Comparison of ENCODE assay signal across 12 cellular contexts in the genomic region with DNA sequence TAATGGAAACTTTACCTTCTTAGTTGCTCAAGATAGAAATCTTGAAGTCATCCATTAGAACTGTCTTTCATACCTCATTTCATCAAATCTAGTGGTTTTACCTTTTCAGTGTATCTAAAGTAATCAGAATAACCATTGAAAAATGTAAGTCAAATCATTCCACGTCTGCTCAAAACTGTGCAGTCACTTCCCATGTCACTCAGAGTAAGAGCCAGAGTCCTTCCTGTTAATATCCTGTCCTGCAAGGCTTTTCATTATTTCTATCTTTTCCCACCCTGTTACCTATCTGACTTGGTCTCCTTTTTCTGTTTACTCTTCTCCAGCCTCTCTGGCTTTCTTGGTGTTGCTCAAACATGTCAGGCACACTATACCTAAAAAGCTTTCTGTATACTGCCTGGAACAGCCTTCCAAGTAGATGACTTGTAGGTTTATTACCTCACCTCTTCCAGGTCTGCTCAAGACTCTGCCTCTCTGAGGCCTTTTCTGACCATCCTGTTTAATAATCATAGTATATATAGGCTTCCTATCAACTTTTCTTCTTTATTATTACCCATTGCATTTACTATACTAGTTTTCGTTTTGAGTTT. TPM values are rescaled to one million over a fixed set of nuclear protein-coding genes. Genes with fewer than 3 reads are reported as not detected.
DNase-seq lines count a peak whose midpoint lies in the region; ATAC-seq, FAIRE-seq and TF ChIP-seq lines count a peak whose summit lies in the region.
"Had no signal": no experiment of that assay in that cellular context is flagged by ENCODE, and none has a peak within 500 bp of the region (broad histone marks: within the 10 kb centered on the region; RNA-seq: fewer than 3 reads in every experiment).

No MANE protein-coding gene starts in this region.

- H3K27me3 Mint-ChIP-seq in CD8-positive, alpha-beta memory T cell: no peaks in the 10 kb centered on the region
- H3K27me3 Mint-ChIP-seq in natural killer cell (ENCODE audit: low read depth in 2 of 2) (no peaks in the 10 kb centered on the region), CD14-positive monocyte (ENCODE audit: low read depth in 3 of 3) (no peaks in the 10 kb centered on the region)

- H3K27ac Mint-ChIP-seq in CD8-positive, alpha-beta memory T cell: peak overlapping the region; percentile 13 to 78 (median 34)
- peak overlapping the region; percentile 19 to 60 for H3K27ac Mint-ChIP-seq in natural killer cell
- H3K27ac Mint-ChIP-seq in CD14-positive monocyte: peak overlapping the region in 3 of 7 donors; percentile 9 to 52 (median 47)

- no peaks in the 10 kb centered on the region for H3K9me3 ChIP-seq in CD8-positive, alpha-beta memory T cell (ENCODE audit: low read length)
- H3K9me3 ChIP-seq in Karpas-422 (ENCODE audit: low read length) (no peaks in the 10 kb centered on the region), GM12878 (replicated peaks; ENCODE audit: control insufficient read depth, insufficient read depth, low read length) (peaks cover 14% of the 10 kb centered on the region), esophagus muscularis mucosa (no peaks in the 10 kb centered on the region)

- FAIRE-seq in GM12878 (lab: Jason Lieb, UNC): no peak

- POLR2A ChIA-PET in CD8-positive, alpha-beta memory T cell (lab: Charles Lee): no interaction called here
- POLR2A ChIA-PET in GM12878 (lab: Charles Lee): no interaction called here

- peaks cover 24% of the 10 kb centered on the region for H3K4me1 ChIP-seq in CD8-positive, alpha-beta memory T cell (ENCODE audit: insufficient read depth, low read length)
- H3K4me1 ChIP-seq in Karpas-422 (ENCODE audit: low read length): peaks cover 19% of the 10 kb centered on the region
- no peaks in the 10 kb centered on the region for H3K4me1 ChIP-seq in GM12878 (ENCODE audit: control insufficient read depth, insufficient read depth, low read length)
- peaks cover 18 to 35% (median 30%) of the 10 kb centered on the region in 4 donors for H3K4me1 ChIP-seq in esophagus muscularis mucosa

- peak overlapping the region; percentile 3 to 77 (median 33) for H3K4me3 Mint-ChIP-seq in CD8-positive, alpha-beta memory T cell
- H3K4me3 Mint-ChIP-seq in natural killer cell (peak overlapping the region; percentile 1), CD14-positive monocyte (no peak overlapping the region)
- H3K4me3 Mint-ChIP-seq: CD8-positive, alpha-beta T cell had no signal

- no peak for TF ChIP-seq RAD21 in GM12878 (IDR thresholded peaks at IDR 0.05; ENCODE audit: insufficient read depth, low read depth, low read length)

- H3K36me3 Mint-ChIP-seq in CD8-positive, alpha-beta memory T cell: peaks cover 13 to 48% (median 19%) of the 10 kb centered on the region in 3 donors
- no peaks in the 10 kb centered on the region for H3K36me3 Mint-ChIP-seq in natural killer cell
- peaks cover 26 to 37% of the 10 kb centered on the region in 2 donors for H3K36me3 Mint-ChIP-seq in CD14-positive monocyte

- H3K9ac ChIP-seq in Karpas-422 (ENCODE audit: low read length): no peak overlapping the region
- H3K9ac ChIP-seq in GM12878 (ENCODE audit: control insufficient read depth, insufficient read depth, low read length): no peak overlapping the region

- H3K27me3 ChIP-seq in CD8-positive, alpha-beta memory T cell (ENCODE audit: insufficient read depth, low read length, poor library complexity, severe bottlenecking): no peaks in the 10 kb centered on the region
- H3K27me3 ChIP-seq in Karpas-422 (ENCODE audit: low read length) (no peaks in the 10 kb centered on the region), GM12878 (replicated peaks in 1 of 2; ENCODE audit: control insufficient read depth in 2 of 2, insufficient read depth in 2 of 2, low read length in 1 of 2) (no peaks in the 10 kb centered on the region), esophagus muscularis mucosa (no peaks in the 10 kb centered on the region)

- WGBS in GM12878 (ENCODE audit: insufficient coverage, insufficient replicate concordance, low lambda C conversion rate, missing lambda C conversion rate): 93% methylated on average over 2 of the region's 2 CpGs
- WGBS in esophagus muscularis mucosa: 74% methylated on average over 2 of the region's 2 CpGs

- H3K27ac ChIP-seq in CD8-positive, alpha-beta memory T cell (ENCODE audit: low read depth, low read length): no peak overlapping the region
- no peak overlapping the region for H3K27ac ChIP-seq in Karpas-422 (ENCODE audit: low read length)
- no peak overlapping the region for H3K27ac ChIP-seq in GM12878 (ENCODE audit: control insufficient read depth, insufficient read depth)
- no peak overlapping the region for H3K27ac ChIP-seq in esophagus muscularis mucosa (replicated peaks in 1 of 4)

- in situ Hi-C loops in GM12878 (cut with MboI): no loop called here

- TF ChIP-seq POLR2A in GM12878 (IDR thresholded peaks at IDR 0.05; ENCODE audit: low read depth, low read length) (no peak), esophagus muscularis mucosa (IDR thresholded peaks at IDR 0.05; ENCODE audit: low read depth) (no peak)

- H3K79me2 ChIP-seq in Karpas-422 (ENCODE audit: low read length) (peaks cover 91% of the 10 kb centered on the region), GM12878 (ENCODE audit: control insufficient read depth, insufficient read depth, low read length) (peaks cover 64% of the 10 kb centered on the region)

- DNase-seq in CD8-positive, alpha-beta memory T cell: no peak
- DNase-seq in Karpas-422 (no peak), GM12878 (ENCODE audit: low read depth, low spot score) (no peak), natural killer cell (no peak), esophagus muscularis mucosa (ENCODE audit: extremely low spot score) (no peak), NCI-H1105 treated with DMSO at 0.1 percent for 48 hours (lab: John Stamatoyannopoulos, UW) (no peak), CD14-positive monocyte (ENCODE audit: low spot score) (no peak)
- DNase-seq: CD8-positive, alpha-beta T cell; midbrain; NCI-H510A; retina had no signal

- H3K4me1 Mint-ChIP-seq in CD8-positive, alpha-beta memory T cell: peaks cover 41 to 72% (median 71%) of the 10 kb centered on the region in 3 donors
- H3K4me1 Mint-ChIP-seq in natural killer cell (peaks cover 33 to 37% of the 10 kb centered on the region in 2 donors), CD14-positive monocyte (peaks cover 32% of the 10 kb centered on the region)

- H3K36me3 ChIP-seq in CD8-positive, alpha-beta memory T cell (ENCODE audit: insufficient read depth, low read length): no peaks in the 10 kb centered on the region
- H3K36me3 ChIP-seq in Karpas-422 (ENCODE audit: insufficient read depth, low read length) (peaks cover 53% of the 10 kb centered on the region), GM12878 (ENCODE audit: control insufficient read depth in 2 of 2, insufficient read depth in 2 of 2, low read length in 1 of 2) (peaks cover 6 to 9% of the 10 kb centered on the region in 2 experiments), esophagus muscularis mucosa (peaks cover 5 to 34% (median 25%) of the 10 kb centered on the region in 4 donors)

- TF ChIP-seq EP300 in GM12878 (IDR thresholded peaks at IDR 0.05; ENCODE audit: borderline replicate concordance in 1 of 2, control insufficient read depth in 1 of 2, low read depth in 2 of 2, low read length in 2 of 2) (no peak), esophagus muscularis mucosa (IDR thresholded peaks at IDR 0.05) (no peak)

- SMC1A ChIA-PET in GM12878 (lab: Charles Lee; ENCODE audit: uncharacterized antibody, unreplicated experiment): interaction anchor here (1.0 kb wide), 1 partner anchor 11 kb away, joined by 3 read pairs; no protein-coding TSS in a partner anchor

- RAD21 ChIA-PET in GM12878 (lab: Charles Lee; ENCODE audit: unreplicated experiment): no interaction called here

- H4K20me1 ChIP-seq in Karpas-422 (ENCODE audit: insufficient read depth, low read depth, low read length): peaks cover 13% of the 10 kb centered on the region
- no peaks in the 10 kb centered on the region for H4K20me1 ChIP-seq in GM12878 (ENCODE audit: control insufficient read depth, insufficient read depth)

- TF ChIP-seq CTCF in GM12878 (IDR thresholded peaks at IDR 0.05 in 2 of 3, conservative IDR thresholded peaks at IDR 0.05 in 1 of 3; ENCODE audit: control insufficient read depth in 2 of 3, extremely low read depth in 1 of 3, insufficient read depth in 1 of 3, low read depth in 3 of 3, low read length in 3 of 3) (no peak), natural killer cell (IDR thresholded peaks at IDR 0.05) (no peak), esophagus muscularis mucosa (IDR thresholded peaks at IDR 0.05) (no peak), CD14-positive monocyte (IDR thresholded peaks at IDR 0.05) (no peak)

- H2AFZ ChIP-seq in Karpas-422 (ENCODE audit: low read length) (no peak overlapping the region), GM12878 (ENCODE audit: control insufficient read depth, low read depth, low read length) (no peak overlapping the region)

- intact Hi-C loops in GM12878 (cut with micrococcal nuclease; ENCODE audit: unreplicated experiment) (no loop called here), natural killer cell (cut with micrococcal nuclease) (no loop called here), esophagus muscularis mucosa (cut with DNase I) (no loop called here), CD14-positive monocyte (cut with micrococcal nuclease) (no loop called here)

- H3K9me2 ChIP-seq in Karpas-422 (replicated peaks; ENCODE audit: insufficient read depth, low read length): no peaks in the 10 kb centered on the region

- H3K4me2 ChIP-seq in Karpas-422 (ENCODE audit: low read depth, low read length, poor library complexity, severe bottlenecking) (peak overlapping the region; percentile 8), GM12878 (ENCODE audit: control insufficient read depth, insufficient read depth) (peak overlapping the region; percentile 65; the same call in 1 of the 2 replicates)

- no peaks in the 10 kb centered on the region for H3K9me3 Mint-ChIP-seq in CD8-positive, alpha-beta memory T cell
- H3K9me3 Mint-ChIP-seq in natural killer cell (no peaks in the 10 kb centered on the region), CD14-positive monocyte (peaks cover 0 to 7% (median 2%) of the 10 kb centered on the region in 7 donors)

- no peak for ATAC-seq in GM12878
- no peak for ATAC-seq in natural killer cell
- no peak for ATAC-seq in HG02610 (IDR thresholded peaks at IDR 0.05; ENCODE audit: unreplicated experiment)
- ATAC-seq: CD8-positive, alpha-beta T cell had no signal

- no peak overlapping the region for H3K4me3 ChIP-seq in CD8-positive, alpha-beta memory T cell (ENCODE audit: low read length)
- H3K4me3 ChIP-seq in Karpas-422 (ENCODE audit: low read length): no peak overlapping the region
- H3K4me3 ChIP-seq in GM12878: peak overlapping the region; percentile 51
- H3K4me3 ChIP-seq in esophagus muscularis mucosa: no peak overlapping the region

- no TSS peak for BruUV-seq in GM12878 (replicated peaks; lab: Mats Ljungman, UMichigan)

- CTCF ChIA-PET in CD8-positive, alpha-beta memory T cell (lab: Charles Lee): interaction anchor here (1.4 kb wide), 1 partner anchor 9 kb away, joined by 4 read pairs; no protein-coding TSS in a partner anchor
- CTCF ChIA-PET in GM12878 (lab: Yijun Ruan, JAX): no interaction called here

RNA-seq across cellular contexts. Expression of a gene that starts 3.4 kb away (rescaled TPM):
- 10 to 100 TPM; 19.8 to 20.9 TPM for total RNA-seq in CD8-positive, alpha-beta memory T cell
- polyA plus RNA-seq in CD8-positive, alpha-beta memory T cell: 12.9 TPM
- 14.3 and 21.1 TPM in 2 replicates for total RNA-seq in Karpas-422 (2014; rRNA removed; shearing (Covaris generic); ENCODE audit: low replicate concordance)
- total RNA-seq in GM12878 (2013; cell fraction: nucleolus; rRNA removed): 12.8 and 13.1 TPM in 2 replicates
- total RNA-seq in GM12878 (2014; rRNA removed) (11.1 and 12.5 TPM in 2 replicates), GM12878 (2014; rRNA removed; fragmentation: Illumina TruSeq; extraction: Trizol) (13.2 and 13.5 TPM in 2 replicates), GM12878 (2021) (14.2 and 14.4 TPM in 2 replicates), natural killer cell (10 to 100 TPM; 11.8 to 15.0 (median 13.0) TPM), esophagus muscularis mucosa (10 to 100 TPM; 10.4 to 15.0 (median 12.0) TPM)
- 4.4 TPM for polyA plus RNA-seq in GM12878 (2011; ENCODE audit: low read depth)
- polyA plus RNA-seq in GM12878 (2011; rRNA removed) (11.1 and 17.5 TPM in 2 replicates), GM12878 (2014; fragmentation: Illumina TruSeq; extraction: Trizol) (10.3 and 13.6 TPM in 2 replicates), GM12878 (2014; fragmentation: Nextera tagmentation; extraction: Ambion mirVana) (1 to 10 TPM; 6.3 to 7.9 TPM), GM12878 (2014; rRNA removed) (7.0 and 7.2 TPM in 2 replicates), GM12878 (2016; fragmentation: Nextera tagmentation; extraction: Ambion mirVana) (10 to 100 TPM; 18.3 to 20.3 TPM), CD14-positive monocyte (1 to 10 TPM; 6.9 to 9.4 TPM)
- 3.4 and 4.0 TPM in 2 replicates for polyA plus RNA-seq in GM12878 (2011; cell fraction: cytosol; rRNA removed)
- polyA plus RNA-seq in GM12878 (2011; cell fraction: nucleus; rRNA removed): 3.2 and 3.5 TPM in 2 replicates
- 9.1 TPM in 2 replicates for polyA plus RNA-seq in GM12878 (2012)
- 5.1 and 6.5 TPM in 2 replicates for polyA minus RNA-seq in GM12878 (2011; rRNA and poly(A)+ RNA removed)
- 4.4 and 4.6 TPM in 2 replicates for polyA minus RNA-seq in GM12878 (2011; cell fraction: cytosol; rRNA and poly(A)+ RNA removed)
- 4.5 and 8.2 TPM in 2 replicates for polyA minus RNA-seq in GM12878 (2011; cell fraction: nucleus; rRNA and poly(A)+ RNA removed)

RNA-seq across cellular contexts. Expression of a gene that starts 40.8 kb away (rescaled TPM):
- total RNA-seq in CD8-positive, alpha-beta memory T cell: 10 to 100 TPM in 1 of 2 experiments, 1 to 10 TPM in 1; 10.0 to 10.6 TPM
- 4.1 TPM for polyA plus RNA-seq in CD8-positive, alpha-beta memory T cell
- 7.5 and 10.5 TPM in 2 replicates for total RNA-seq in Karpas-422 (2014; rRNA removed; shearing (Covaris generic); ENCODE audit: low replicate concordance)
- total RNA-seq in GM12878 (2013; cell fraction: nucleolus; rRNA removed): 75.6 and 78.2 TPM in 2 replicates
- total RNA-seq in GM12878 (2014; rRNA removed): 9.6 and 9.9 TPM in 2 replicates
- total RNA-seq in GM12878 (2014; rRNA removed; fragmentation: Illumina TruSeq; extraction: Trizol): 9.7 and 10.3 TPM in 2 replicates
- total RNA-seq in GM12878 (2021): 5.2 and 5.8 TPM in 2 replicates
- 3.6 TPM for polyA plus RNA-seq in GM12878 (2011; ENCODE audit: low read depth)
- polyA plus RNA-seq in GM12878 (2011; rRNA removed): 11.8 and 18.3 TPM in 2 replicates
- 3.8 and 4.5 TPM in 2 replicates for polyA plus RNA-seq in GM12878 (2011; cell fraction: cytosol; rRNA removed)
- 13.0 and 13.3 TPM in 2 replicates for polyA plus RNA-seq in GM12878 (2011; cell fraction: nucleus; rRNA removed)
- polyA plus RNA-seq in GM12878 (2012): 4.9 and 6.8 TPM in 2 replicates
- polyA plus RNA-seq in GM12878 (2014; fragmentation: Illumina TruSeq; extraction: Trizol): 7.7 and 9.7 TPM in 2 replicates
- polyA plus RNA-seq in GM12878 (2014; fragmentation: Nextera tagmentation; extraction: Ambion mirVana): 1 to 10 TPM; 4.6 to 5.4 TPM
- polyA plus RNA-seq in GM12878 (2014; rRNA removed): 7.0 and 7.1 TPM in 2 replicates
- polyA plus RNA-seq in GM12878 (2016; fragmentation: Nextera tagmentation; extraction: Ambion mirVana): 1 to 10 TPM; 6.2 to 8.5 TPM
- polyA minus RNA-seq in GM12878 (2011; rRNA and poly(A)+ RNA removed): 5.8 and 7.0 TPM in 2 replicates
- polyA minus RNA-seq in GM12878 (2011; cell fraction: cytosol; rRNA and poly(A)+ RNA removed): 1.9 and 2.5 TPM in 2 replicates
- polyA minus RNA-seq in GM12878 (2011; cell fraction: nucleus; rRNA and poly(A)+ RNA removed): 10.8 and 15.7 TPM in 2 replicates
- total RNA-seq in natural killer cell: 10 to 100 TPM; 15.9 to 17.4 (median 16.9) TPM
- 1 to 10 TPM; 3.5 to 7.5 (median 4.3) TPM for total RNA-seq in esophagus muscularis mucosa
- polyA plus RNA-seq in CD14-positive monocyte: 1 to 10 TPM; 1.5 to 1.6 TPM

RNA-seq across cellular contexts. Expression of a gene that starts 40.9 kb away (rescaled TPM):
- total RNA-seq in CD8-positive, alpha-beta memory T cell: 10 to 100 TPM; 40.8 TPM
- 17.2 TPM for polyA plus RNA-seq in CD8-positive, alpha-beta memory T cell
- 10.8 and 26.9 TPM in 2 replicates for total RNA-seq in Karpas-422 (2014; rRNA removed; shearing (Covaris generic); ENCODE audit: low replicate concordance)
- total RNA-seq in GM12878 (2013; cell fraction: nucleolus; rRNA removed): 14.3 and 16.6 TPM in 2 replicates
- total RNA-seq in GM12878 (2014; rRNA removed) (38.5 and 38.8 TPM in 2 replicates), GM12878 (2014; rRNA removed; fragmentation: Illumina TruSeq; extraction: Trizol) (18.6 and 20.0 TPM in 2 replicates), GM12878 (2021) (24.5 and 27.3 TPM in 2 replicates), natural killer cell (10 to 100 TPM; 23.5 to 26.4 (median 23.6) TPM), esophagus muscularis mucosa (10 to 100 TPM in 3 of 4 donors, 1 to 10 TPM in 1; 8.3 to 28.1 (median 14.7) TPM)
- 8.7 TPM for polyA plus RNA-seq in GM12878 (2011; ENCODE audit: low read depth)
- polyA plus RNA-seq in GM12878 (2011; rRNA removed) (26.2 and 31.5 TPM in 2 replicates), GM12878 (2014; fragmentation: Illumina TruSeq; extraction: Trizol) (17.5 and 18.5 TPM in 2 replicates), GM12878 (2014; fragmentation: Nextera tagmentation; extraction: Ambion mirVana) (10 to 100 TPM in 1 of 2 experiments, 1 to 10 TPM in 1; 5.4 to 15.9 TPM), GM12878 (2014; rRNA removed) (29.7 and 30.3 TPM in 2 replicates), GM12878 (2016; fragmentation: Nextera tagmentation; extraction: Ambion mirVana) (10 to 100 TPM; 40.0 to 41.4 TPM), CD14-positive monocyte (10 to 100 TPM in 1 of 2 donors, 1 to 10 TPM in 1; 7.6 to 13.3 TPM)
- polyA plus RNA-seq in GM12878 (2011; cell fraction: cytosol; rRNA removed): 12.5 and 21.6 TPM in 2 replicates
- polyA plus RNA-seq in GM12878 (2011; cell fraction: nucleus; rRNA removed): 13.4 and 14.8 TPM in 2 replicates
- polyA plus RNA-seq in GM12878 (2012): 16.8 and 20.1 TPM in 2 replicates
- 13.2 and 24.1 TPM in 2 replicates for polyA minus RNA-seq in GM12878 (2011; rRNA and poly(A)+ RNA removed)
- polyA minus RNA-seq in GM12878 (2011; cell fraction: cytosol; rRNA and poly(A)+ RNA removed): 9.2 and 13.0 TPM in 2 replicates
- polyA minus RNA-seq in GM12878 (2011; cell fraction: nucleus; rRNA and poly(A)+ RNA removed): 15.7 and 24.3 TPM in 2 replicates

Comparison
In these comparisons a context has a peak if more than half of its experiments do, and no peak if none do; other contexts are left out.
1. H3K4me3 Mint-ChIP-seq: peak in CD8-positive, alpha-beta memory T cell (7 of 7) and natural killer cell (single experiment); none in CD14-positive monocyte (0 of 2).